Comparison of ENCODE assay signal across 8 cellular contexts in the genomic region with DNA sequence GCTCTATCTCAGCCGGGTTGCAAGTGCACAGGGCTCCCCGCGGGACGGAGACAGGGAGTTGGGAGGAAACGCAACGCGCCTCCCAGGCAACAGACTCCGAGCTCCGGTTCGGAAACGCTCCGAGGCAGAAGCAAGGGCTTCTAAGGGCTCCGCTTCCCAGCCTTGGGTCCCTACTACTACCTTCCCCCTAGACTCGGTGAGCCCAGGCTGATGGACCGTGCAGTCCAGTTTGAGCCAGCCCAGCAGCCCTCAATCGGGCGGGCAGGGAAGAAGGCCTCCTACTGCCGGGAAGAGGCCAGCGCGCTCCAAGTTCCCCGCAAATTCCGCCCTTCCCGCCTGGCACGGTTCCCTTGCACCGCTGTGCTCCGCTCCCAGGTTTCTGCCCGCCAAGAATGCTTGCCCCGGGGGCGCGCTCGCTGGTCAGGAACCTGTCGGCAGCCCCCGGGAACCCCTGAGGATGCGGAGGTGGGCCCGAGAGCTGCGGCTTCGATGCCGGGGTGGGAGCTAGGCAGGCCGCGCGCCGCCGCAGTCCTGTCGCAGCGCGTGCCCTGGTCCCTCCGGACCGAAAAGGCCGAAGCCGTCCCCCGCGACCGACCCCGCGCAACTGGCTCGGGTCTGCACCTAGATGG. TPM values are rescaled to one million over a fixed set of nuclear protein-coding genes. Genes with fewer than 3 reads are reported as not detected.
DNase-seq lines count a peak whose midpoint lies in the region; ATAC-seq and TF ChIP-seq lines count a peak whose summit lies in the region.

No MANE protein-coding gene starts in this region.

- ATAC-seq in GM19395 (IDR thresholded peaks at IDR 0.05; ENCODE audit: unreplicated experiment): peak; percentile 66
- ATAC-seq in HG03469 (IDR thresholded peaks at IDR 0.05; ENCODE audit: unreplicated experiment): peak; percentile 20

- DNase-seq in COR-L47 (lab: John Stamatoyannopoulos, UW): peak; percentile 20
- peak; percentile 23 for DNase-seq in T1000 (lab: John Stamatoyannopoulos, UW)
- DNase-seq in chondrocyte (ENCODE audit: low spot score): no peak
- no peak for DNase-seq in kidney epithelial cell (ENCODE audit: low read depth)
- peak in 2 of 3 donors; percentile 16 to 19 for DNase-seq in stimulated activated CD4-positive, alpha-beta T cell treated with anti-CD3 and anti-CD28 coated beads, Interleukin-12 subunit alpha, Interleukin-12 subunit beta, amount 100 ng/mL, for 48 hours (ENCODE audit: low read depth in 2 of 3, low spot score in 1 of 3)
- no peak for DNase-seq in HK-2 (ENCODE audit: unreplicated experiment)

- H3K36me3 ChIP-seq in kidney epithelial cell (ENCODE audit: control insufficient read depth, insufficient read depth, low read length): no peaks in the 10 kb centered on the region

- H3K9me3 Mint-ChIP-seq in chondrocyte (ENCODE audit: low read depth): peaks cover 20% of the 10 kb centered on the region

- no peaks in the 10 kb centered on the region for H3K27me3 Mint-ChIP-seq in chondrocyte (ENCODE audit: low read depth)

- TF ChIP-seq CTCF in chondrocyte (IDR thresholded peaks at IDR 0.05): peak; percentile 39
- peak; percentile 13 for TF ChIP-seq CTCF in kidney epithelial cell (IDR thresholded peaks at IDR 0.05; ENCODE audit: insufficient read depth, low read length, poor library complexity, severe bottlenecking)

- H3K4me1 Mint-ChIP-seq in chondrocyte (ENCODE audit: low read depth): peaks cover 13% of the 10 kb centered on the region

- no peaks in the 10 kb centered on the region for H3K27me3 ChIP-seq in kidney epithelial cell (ENCODE audit: control insufficient read depth, insufficient read depth, low read length)

- peak overlapping the region; percentile 87 for H3K27ac Mint-ChIP-seq in chondrocyte (ENCODE audit: unreplicated experiment)

- peak overlapping the region; percentile 84 for H3K4me3 Mint-ChIP-seq in chondrocyte (ENCODE audit: unreplicated experiment)

- peak overlapping the region; percentile 56 for H3K4me3 ChIP-seq in kidney epithelial cell (ENCODE audit: low read depth, low read length)

- H3K36me3 Mint-ChIP-seq in chondrocyte (ENCODE audit: low read depth): peaks cover 8% of the 10 kb centered on the region

RNA-seq across cellular contexts. Expression of a gene that starts 0.7 kb away (rescaled TPM):
- total RNA-seq in chondrocyte: 16.3 to 21.6 TPM (median 18.5 TPM) in 3 replicates
- total RNA-seq in kidney epithelial cell: 4.2 and 7.1 TPM in 2 replicates

RNA-seq across cellular contexts. Expression of a gene that starts 48.8 kb away (rescaled TPM):
- total RNA-seq in chondrocyte: 14.3 to 20.5 TPM (median 15.6 TPM) in 3 replicates
- 5.7 and 6.2 TPM in 2 replicates for total RNA-seq in kidney epithelial cell

RNA-seq across cellular contexts. Expression of a gene that starts 49.2 kb away (rescaled TPM):
- total RNA-seq in chondrocyte: 32.5 to 39.0 TPM (median 32.6 TPM) in 3 replicates
- 30.3 and 42.1 TPM in 2 replicates for total RNA-seq in kidney epithelial cell

Comparison
In these comparisons a context has a peak if more than half of its experiments do, and no peak if none do; other contexts are left out.
1. DNase-seq: peak in COR-L47 (single experiment), T1000 (single experiment) and stimulated activated CD4-positive, alpha-beta T cell treated with anti-CD3 and anti-CD28 coated beads, Interleukin-12 subunit alpha, Interleukin-12 subunit beta, amount 100 ng/mL, for 48 hours (2 of 3); none in chondrocyte (single experiment), kidney epithelial cell (single experiment) and HK-2 (single experiment).